In genomic region chr12:20477691-20478090, GRCh38 we compare ENCODE assay signal across 11 cellular contexts.
"Had no signal": no experiment of that assay in that cellular context is flagged by ENCODE, and none has a peak within 500 bp of the region (broad histone marks: within the 10 kb centered on the region; RNA-seq: fewer than 3 reads in every experiment).

No MANE protein-coding gene starts in this region.

- DNase-seq: activated T-cell treated with anti-CD3 and anti-CD28 coated beads, Interleukin-2, amount 50 U/mL, for 1 hour; colonic mucosa; effector CD8-positive, alpha-beta T cell; immature natural killer cell; mammary epithelial cell; natural killer cell; ovary had no signal

- H3K4me3 Mint-ChIP-seq: activated naive CD4-positive, alpha-beta T cell treated with anti-CD3 and anti-CD28 coated beads, Interleukin-2, amount 50 U/mL, for 24 hours; immature natural killer cell; natural killer cell; T-helper 2 cell treated with Interferon-gamma antibody and Interleukin-4, amounts not matched to agents 5 μg/mL and 100 μg/mL, for 36 hours had no signal

- H3K36me3 ChIP-seq: colonic mucosa, ovary, tibial nerve, vagina had no signal

- H3K36me3 Mint-ChIP-seq: activated naive CD4-positive, alpha-beta T cell treated with anti-CD3 and anti-CD28 coated beads, Interleukin-2, amount 50 U/mL, for 24 hours; immature natural killer cell; natural killer cell had no signal

- ATAC-seq: natural killer cell had no signal

- H3K27ac ChIP-seq: colonic mucosa, ovary, tibial nerve, vagina had no signal

- H3K4me3 ChIP-seq: colonic mucosa, ovary, tibial nerve, vagina had no signal

- H3K27me3 Mint-ChIP-seq: activated naive CD4-positive, alpha-beta T cell treated with anti-CD3 and anti-CD28 coated beads, Interleukin-2, amount 50 U/mL, for 24 hours had no signal

- H3K9me3 Mint-ChIP-seq: activated naive CD4-positive, alpha-beta T cell treated with anti-CD3 and anti-CD28 coated beads, Interleukin-2, amount 50 U/mL, for 24 hours; immature natural killer cell; natural killer cell; T-helper 2 cell treated with Interferon-gamma antibody and Interleukin-4, amounts not matched to agents 5 μg/mL and 100 μg/mL, for 36 hours had no signal

- H3K9me3 ChIP-seq: colonic mucosa, ovary, tibial nerve, vagina had no signal

- H3K27ac Mint-ChIP-seq: activated naive CD4-positive, alpha-beta T cell treated with anti-CD3 and anti-CD28 coated beads, Interleukin-2, amount 50 U/mL, for 24 hours; immature natural killer cell; natural killer cell; T-helper 2 cell treated with Interferon-gamma antibody and Interleukin-4, amounts not matched to agents 5 μg/mL and 100 μg/mL, for 36 hours had no signal

- H3K4me1 Mint-ChIP-seq: activated naive CD4-positive, alpha-beta T cell treated with anti-CD3 and anti-CD28 coated beads, Interleukin-2, amount 50 U/mL, for 24 hours; immature natural killer cell; natural killer cell had no signal

- H3K27me3 ChIP-seq: colonic mucosa, ovary, tibial nerve, vagina had no signal

- H3K4me1 ChIP-seq: colonic mucosa, tibial nerve, vagina had no signal
